In genomic region chr20:6122111-6122872, GRCh38 we compare ENCODE assay signal across 1 cellular context.
TF ChIP-seq lines count a peak whose summit lies in the region.

No MANE protein-coding gene starts in this region.

TF ChIP-seq in SK-N-SH treated with all-trans-retinoic acid at 6 μM for 48 hours, 23 proteins besides CTCF, POLR2A, EP300 and RAD21 (continued from another document):
- no peak for TF ChIP-seq TSHZ2 (CRISPR knock-in tag; IDR thresholded peaks at IDR 0.05)
- TF ChIP-seq ZNF565 (CRISPR knock-in tag; conservative IDR thresholded peaks at IDR 0.05; ENCODE audit: low read depth) = no peak
- TF ChIP-seq CSDC2 (CRISPR knock-in tag; IDR thresholded peaks at IDR 0.05) = no peak
- no peak for TF ChIP-seq ISL1 (CRISPR knock-in tag; IDR thresholded peaks at IDR 0.05)
